24 cellular contexts compared by ENCODE assay signal in genomic region chr4:171648926-171649325, GRCh38.
"Had no signal": no experiment of that assay in that cellular context is flagged by ENCODE, and none has a peak within 500 bp of the region (broad histone marks: within the 10 kb centered on the region; RNA-seq: fewer than 3 reads in every experiment).

No MANE protein-coding gene starts in this region.

- H3K27ac Mint-ChIP-seq: immature natural killer cell; memory B cell; natural killer cell treated with Interleukin-12 subunit alpha and Interleukin-12 subunit beta and Interleukin-15 and Interleukin-18, amount 100 ng/mL, for 72 hours; stimulated activated naive B cell treated with anti-CD40 and anti-IgM and Interleukin-4, amounts not matched to agents 10 μg/mL and 1 μg/mL and 100 μg/mL, for 72 hours; stimulated activated naive CD8-positive, alpha-beta T cell treated with anti-CD3 and anti-CD28 coated beads, Interleukin-15, Interleukin-2, amounts not matched to agents 100 ng/mL and 50 ng/mL, for 24 hours had no signal

- H3K4me1 Mint-ChIP-seq: neural crest cell had no signal

- H3K4me3 ChIP-seq: dorsolateral prefrontal cortex, lower lobe of right lung, mucosa of descending colon, psoas muscle, sigmoid colon, skin epidermis, spleen, thoracic aorta, tibial nerve, upper lobe of left lung had no signal

- DNase-seq: dorsolateral prefrontal cortex; effector CD4-positive, alpha-beta T cell; hypothalamus; immature natural killer cell; islet precursor cell; kidney glomerular epithelial cell; left colon; left ventricle myocardium superior; lower lobe of right lung; mucosa of descending colon; naive B cell; psoas muscle; right cardiac atrium; sigmoid colon; spleen; stimulated activated naive B cell treated with anti-CD40 and anti-IgM and Interleukin-4, amounts not matched to agents 10 μg/mL and 1 μg/mL and 100 μg/mL, for 72 hours; upper lobe of left lung had no signal

- H3K27me3 Mint-ChIP-seq: memory B cell; naive B cell; natural killer cell treated with Interleukin-12 subunit alpha and Interleukin-12 subunit beta and Interleukin-15 and Interleukin-18, amount 100 ng/mL, for 72 hours; stimulated activated naive B cell treated with anti-CD40 and anti-IgM and Interleukin-4, amounts not matched to agents 10 μg/mL and 1 μg/mL and 100 μg/mL, for 72 hours; stimulated activated naive CD8-positive, alpha-beta T cell treated with anti-CD3 and anti-CD28 coated beads, Interleukin-15, Interleukin-2, amounts not matched to agents 100 ng/mL and 50 ng/mL, for 24 hours had no signal

- H3K4me3 Mint-ChIP-seq: immature natural killer cell; memory B cell; naive B cell; natural killer cell treated with Interleukin-12 subunit alpha and Interleukin-12 subunit beta and Interleukin-15 and Interleukin-18, amount 100 ng/mL, for 72 hours; neural crest cell; stimulated activated naive B cell treated with anti-CD40 and anti-IgM and Interleukin-4, amounts not matched to agents 10 μg/mL and 1 μg/mL and 100 μg/mL, for 72 hours; stimulated activated naive CD8-positive, alpha-beta T cell treated with anti-CD3 and anti-CD28 coated beads, Interleukin-15, Interleukin-2, amounts not matched to agents 100 ng/mL and 50 ng/mL, for 24 hours had no signal

- H3K27me3 ChIP-seq: dorsolateral prefrontal cortex, sigmoid colon, spleen, tibial nerve, upper lobe of left lung had no signal

- ATAC-seq: left colon; left ventricle myocardium superior; lower lobe of right lung; mucosa of descending colon; natural killer cell treated with Interleukin-12 subunit alpha and Interleukin-12 subunit beta and Interleukin-15 and Interleukin-18, amount 100 ng/mL, for 72 hours; psoas muscle; right cardiac atrium; stimulated activated naive B cell treated with anti-CD40 and anti-IgM and Interleukin-4, amounts not matched to agents 10 μg/mL and 1 μg/mL and 100 μg/mL, for 72 hours had no signal

- H3K4me1 ChIP-seq: lower lobe of right lung, psoas muscle, sigmoid colon, tibial nerve, upper lobe of left lung had no signal

- H3K27ac ChIP-seq: dorsolateral prefrontal cortex, lower lobe of right lung, psoas muscle, sigmoid colon, skin epidermis, spleen, tibial nerve, upper lobe of left lung had no signal

- H3K36me3 ChIP-seq: lower lobe of right lung, sigmoid colon, spleen, thoracic aorta, tibial nerve, upper lobe of left lung had no signal

- H3K36me3 Mint-ChIP-seq: immature natural killer cell; naive B cell; natural killer cell treated with Interleukin-12 subunit alpha and Interleukin-12 subunit beta and Interleukin-15 and Interleukin-18, amount 100 ng/mL, for 72 hours had no signal

- H3K9me3 ChIP-seq: lower lobe of right lung, mucosa of descending colon, psoas muscle, sigmoid colon, thoracic aorta, upper lobe of left lung had no signal
